In genomic region chr22:40894417-40894816, GRCh38 we compare ENCODE assay signal across 29 cellular contexts. TPM values are rescaled to one million over a fixed set of nuclear protein-coding genes. Genes with fewer than 3 reads are reported as not detected.
DNase-seq lines count a peak whose midpoint lies in the region; ATAC-seq and TF ChIP-seq lines count a peak whose summit lies in the region.
"Had no signal": no experiment of that assay in that cellular context is flagged by ENCODE, and none has a peak within 500 bp of the region (broad histone marks: within the 10 kb centered on the region; RNA-seq: fewer than 3 reads in every experiment).

No MANE protein-coding gene starts in this region.

- H3K4me3 ChIP-seq in heart left ventricle: no peak overlapping the region
- H3K4me3 ChIP-seq in left ventricle myocardium inferior: no peak overlapping the region
- no peak overlapping the region for H3K4me3 ChIP-seq in osteoblast (ENCODE audit: insufficient read depth, low read length)
- no peak overlapping the region for H3K4me3 ChIP-seq in OCI-LY7 (ENCODE audit: low read depth, low read length, poor library complexity, severe bottlenecking)
- H3K4me3 ChIP-seq: BLaER1, GM12878 had no signal

- 58 to 62% (median 60%) methylated on average over 4 of the region's 4 CpGs for WGBS in heart left ventricle, 4 donors

- DNase-seq in heart left ventricle (peak in 3 of 5 donors; percentile 15 to 62 (median 31)), left ventricle myocardium inferior (no peak), left cardiac atrium (no peak), cardiac septum (ENCODE audit: low spot score) (no peak), myocyte (ENCODE audit: low read depth) (peak; percentile 2), osteoblast (ENCODE audit: insufficient read length, low spot score, missing footprints) (peak; percentile 18), OCI-LY7 (ENCODE audit: low spot score) (no peak)
- DNase-seq: 8988T; ACHN; BE2C; C1 segment of cervical spinal cord; CD4-positive, alpha-beta memory T cell; CD4-positive, CD25-positive, alpha-beta regulatory T cell; CD8-positive, alpha-beta memory T cell; COR-L47; DMS 273 treated with DMSO at 0.1 percent for 48 hours; DMS153; DMS53; DMS79; DND-41; EL; GDM1 had no signal

- H3K9me3 ChIP-seq in heart left ventricle: no peaks in the 10 kb centered on the region
- H3K9me3 ChIP-seq in left ventricle myocardium inferior (replicated peaks): no peaks in the 10 kb centered on the region
- no peaks in the 10 kb centered on the region for H3K9me3 ChIP-seq in osteoblast (ENCODE audit: low read depth, low read length)
- no peaks in the 10 kb centered on the region for H3K9me3 ChIP-seq in OCI-LY7 (ENCODE audit: low read length)
- H3K9me3 ChIP-seq: BE2C, BLaER1 had no signal

- peaks cover 0 to 50% (median 29%) of the 10 kb centered on the region in 9 donors for H3K36me3 ChIP-seq in heart left ventricle
- H3K36me3 ChIP-seq in left ventricle myocardium inferior: peaks cover 25% of the 10 kb centered on the region
- peaks cover 8% of the 10 kb centered on the region for H3K36me3 ChIP-seq in osteoblast (ENCODE audit: insufficient read depth, low read length)
- H3K36me3 ChIP-seq in OCI-LY7 (ENCODE audit: insufficient read depth, low read length): peaks cover 22% of the 10 kb centered on the region

- no peak for TF ChIP-seq POLR2A in heart left ventricle (IDR thresholded peaks at IDR 0.05)

- BruUV-seq in OCI-LY7 (replicated peaks; lab: Mats Ljungman, UMichigan): no TSS peak

- peak; percentile 86 to 92 (median 88) for ATAC-seq in heart left ventricle
- peak; percentile 41 to 59 for ATAC-seq in left cardiac atrium
- ATAC-seq: GM12878 had no signal

- CTCF ChIA-PET in OCI-LY7 (lab: Charles Lee; ENCODE audit: unreplicated experiment): no interaction called here

- H3K27ac ChIP-seq in heart left ventricle (peak overlapping the region in 4 of 12 donors; percentile 22 to 62 (median 52)), left ventricle myocardium inferior (replicated peaks) (no peak overlapping the region), osteoblast (ENCODE audit: low read depth, low read length) (no peak overlapping the region), OCI-LY7 (ENCODE audit: low read depth, low read length, poor library complexity, severe bottlenecking) (no peak overlapping the region)
- H3K27ac ChIP-seq: BLaER1 had no signal

- H2AFZ ChIP-seq in osteoblast (ENCODE audit: low read length) (no peak overlapping the region), OCI-LY7 (ENCODE audit: low read length) (no peak overlapping the region)

- H3K79me2 ChIP-seq in osteoblast (ENCODE audit: insufficient read depth, low read length): no peaks in the 10 kb centered on the region
- no peaks in the 10 kb centered on the region for H3K79me2 ChIP-seq in OCI-LY7 (ENCODE audit: insufficient read depth, low read depth, low read length)

- H3K27me3 ChIP-seq in heart left ventricle (no peaks in the 10 kb centered on the region), left ventricle myocardium inferior (ENCODE audit: low read depth) (no peaks in the 10 kb centered on the region), osteoblast (ENCODE audit: insufficient read depth, low read length) (no peaks in the 10 kb centered on the region)
- H3K27me3 ChIP-seq: BE2C, BLaER1 had no signal

- intact Hi-C loops in heart left ventricle (cut with DNase I) (loop anchor here in 1 of 10 donors (10.0 kb wide), 1 partner anchor 210 kb away; no protein-coding TSS in a partner anchor), left ventricle myocardium inferior (cut with micrococcal nuclease) (no loop called here), left cardiac atrium (cut with DNase I) (no loop called here), cardiac septum (cut with DNase I) (no loop called here), OCI-LY7 (cut with micrococcal nuclease; ENCODE audit: unreplicated experiment) (no loop called here)

- TF ChIP-seq CTCF in heart left ventricle (IDR thresholded peaks at IDR 0.05) (no peak), left ventricle myocardium inferior (IDR thresholded peaks at IDR 0.05; ENCODE audit: borderline replicate concordance) (no peak), osteoblast (IDR thresholded peaks at IDR 0.05; ENCODE audit: extremely low read depth, low read depth, low read length) (no peak), OCI-LY7 (conservative IDR thresholded peaks at IDR 0.05; ENCODE audit: low read length) (no peak)

- H4K20me1 ChIP-seq in osteoblast (ENCODE audit: insufficient read depth, low read length) (no peaks in the 10 kb centered on the region), OCI-LY7 (ENCODE audit: insufficient read depth, low read length) (no peaks in the 10 kb centered on the region)
- H4K20me1 ChIP-seq: BLaER1 had no signal

- H3K4me1 ChIP-seq in heart left ventricle (peaks cover 0 to 10% (median 0%) of the 10 kb centered on the region in 12 donors), left ventricle myocardium inferior (peaks cover 17% of the 10 kb centered on the region), osteoblast (ENCODE audit: insufficient read depth, low read length) (no peaks in the 10 kb centered on the region), OCI-LY7 (ENCODE audit: insufficient read depth, low read length, poor library complexity, severe bottlenecking) (peaks cover 4% of the 10 kb centered on the region)

- POLR2A ChIA-PET in OCI-LY7 (lab: Charles Lee): interaction anchor here (0.9 kb wide), 1 partner anchor 13 kb away, joined by 4 read pairs; no protein-coding TSS in a partner anchor

- no peaks in the 10 kb centered on the region for H3K9me2 ChIP-seq in OCI-LY7 (ENCODE audit: insufficient read depth, low read length)

- H3K4me2 ChIP-seq in osteoblast (ENCODE audit: insufficient read depth, low read length) (no peak overlapping the region), OCI-LY7 (ENCODE audit: low read length) (no peak overlapping the region)
- H3K4me2 ChIP-seq: BLaER1 had no signal

RNA-seq across cellular contexts. Expression of gene DNAJB7, which starts 32.5 kb away (rescaled TPM):
- not detected for total RNA-seq in heart left ventricle
- not detected for polyA plus RNA-seq in heart left ventricle
- total RNA-seq in left ventricle myocardium inferior: not detected
- total RNA-seq in left cardiac atrium: not detected
- not detected for total RNA-seq in cardiac septum
- not detected in 2 replicates for total RNA-seq in myocyte
- polyA plus RNA-seq in myocyte (2012): 0.14 TPM
- total RNA-seq in osteoblast: not detected in 2 replicates
- not detected in 2 replicates for total RNA-seq in OCI-LY7 (2014; rRNA removed; shearing (Covaris generic))
- total RNA-seq in OCI-LY7 (2022): not detected in 2 replicates
- total RNA-seq: A673; CD4-positive, alpha-beta memory T cell; CD4-positive, CD25-positive, alpha-beta regulatory T cell; CD8-positive, alpha-beta memory T cell; Daoy; G401; GM12878 had no signal
- polyA plus RNA-seq: AG04450; CD14-positive monocyte; CD4-positive, alpha-beta memory T cell had no signal

RNA-seq across cellular contexts. Expression of gene XPNPEP3, which starts 37.5 kb away (rescaled TPM):
- total RNA-seq in heart left ventricle (10 to 100 TPM; 14.8 to 37.9 (median 23.0) TPM), left ventricle myocardium inferior (28.7 TPM), left cardiac atrium (10 to 100 TPM; 18.5 to 21.2 TPM), cardiac septum (22.0 TPM), myocyte (9.1 and 12.6 TPM in 2 replicates), osteoblast (15.6 and 17.7 TPM in 2 replicates), OCI-LY7 (2022) (22.4 and 22.8 TPM in 2 replicates)
- polyA plus RNA-seq in heart left ventricle: 1 to 10 TPM; 5.1 to 6.8 TPM
- 8.8 TPM for polyA plus RNA-seq in myocyte (2012)
- 4.9 and 12.2 TPM in 2 replicates for total RNA-seq in OCI-LY7 (2014; rRNA removed; shearing (Covaris generic))

RNA-seq across cellular contexts. Expression of gene ST13, which starts 38.0 kb away (rescaled TPM):
- total RNA-seq in heart left ventricle: 100 to 1,000 TPM; 108 to 231 (median 205) TPM
- 100 to 1,000 TPM in 1 of 2 donors, 10 to 100 TPM in 1; 40.0 to 155 TPM for polyA plus RNA-seq in heart left ventricle
- 181 TPM for total RNA-seq in left ventricle myocardium inferior
- total RNA-seq in left cardiac atrium: 100 to 1,000 TPM; 168 to 171 TPM
- 187 TPM for total RNA-seq in cardiac septum
- total RNA-seq in myocyte: 219 and 222 TPM in 2 replicates
- polyA plus RNA-seq in myocyte (2012): 244 TPM
- 231 and 249 TPM in 2 replicates for total RNA-seq in osteoblast
- total RNA-seq in OCI-LY7 (2014; rRNA removed; shearing (Covaris generic)): 121 and 255 TPM in 2 replicates
- total RNA-seq in OCI-LY7 (2022): 223 and 225 TPM in 2 replicates

RNA-seq across cellular contexts. Expression of gene RBX1, which starts 56.8 kb away (rescaled TPM):
- 10 to 100 TPM; 44.1 to 76.2 (median 59.9) TPM for total RNA-seq in heart left ventricle
- polyA plus RNA-seq in heart left ventricle: 100 to 1,000 TPM; 102 to 119 TPM
- total RNA-seq in left ventricle myocardium inferior: 69.7 TPM
- 10 to 100 TPM; 59.3 to 61.4 TPM for total RNA-seq in left cardiac atrium
- total RNA-seq in cardiac septum: 59.3 TPM
- total RNA-seq in myocyte: 66.6 and 83.9 TPM in 2 replicates
- polyA plus RNA-seq in myocyte (2012): 95.1 TPM
- total RNA-seq in osteoblast: 28.2 and 38.3 TPM in 2 replicates
- 77.3 and 83.6 TPM in 2 replicates for total RNA-seq in OCI-LY7 (2014; rRNA removed; shearing (Covaris generic))
- total RNA-seq in OCI-LY7 (2022): 78.9 and 86.9 TPM in 2 replicates

Comparison
In these comparisons a context has a peak if more than half of its experiments do, and no peak if none do; other contexts are left out.
1. DNase-seq: peak in heart left ventricle (3 of 5), myocyte (single experiment) and osteoblast (single experiment); none in left ventricle myocardium inferior (single experiment), left cardiac atrium (single experiment), cardiac septum (single experiment) and OCI-LY7 (single experiment).